ENCODE assay signal across 2 cellular contexts in the genomic region with DNA sequence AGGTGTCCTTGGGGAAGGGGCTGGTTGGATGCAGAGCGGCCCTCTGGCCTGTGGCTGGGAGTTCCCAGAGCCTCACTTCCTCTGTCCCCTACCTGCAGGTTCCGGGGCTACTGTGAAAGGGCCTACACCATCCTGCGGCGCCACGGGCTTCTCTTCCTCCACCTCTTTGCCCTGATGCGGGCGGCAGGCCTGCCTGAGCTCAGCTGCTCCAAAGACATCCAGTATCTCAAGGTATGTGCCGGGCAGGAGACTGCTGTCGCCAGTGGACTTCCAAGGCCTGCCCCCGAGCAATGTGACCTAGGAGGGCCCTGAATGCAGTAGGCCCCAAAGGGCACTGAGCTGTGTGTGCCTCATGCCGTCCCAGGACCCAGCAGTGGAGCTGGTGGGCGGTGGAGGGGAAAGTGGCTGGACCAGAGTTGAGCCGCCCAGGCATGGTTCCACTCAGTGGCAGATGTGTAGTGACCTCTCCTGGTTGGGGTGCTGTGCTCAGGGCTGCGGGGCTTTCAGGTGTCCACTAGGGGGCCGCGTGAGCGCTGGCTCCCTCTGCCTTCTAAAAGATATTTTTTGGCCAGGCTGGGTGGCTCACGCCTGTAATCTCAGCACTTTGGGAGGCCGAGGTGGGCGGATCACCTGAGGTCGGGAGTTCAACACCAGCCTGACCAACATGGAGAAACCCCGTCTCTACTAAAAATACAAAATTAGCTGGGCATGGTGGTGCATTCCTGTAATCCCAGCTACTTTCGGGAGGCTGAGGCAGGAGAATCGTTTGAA.
A peak's percentile ranks its signal among the peaks of the same experiment; 100 is the strongest.
TF ChIP-seq lines count a peak whose summit lies in the region.

No MANE protein-coding gene starts in this region.

TF ChIP-seq in IMR-90, 13 proteins besides CTCF, POLR2A, EP300 and RAD21 (continued from another document):
- TF ChIP-seq SMC3 (IDR thresholded peaks at IDR 0.05; ENCODE audit: low read depth, low read length) = peak; percentile 73

TF ChIP-seq in SK-N-SH treated with all-trans-retinoic acid at 6 μM for 48 hours, 23 proteins besides CTCF, POLR2A, EP300 and RAD21 (continued from another document):
- TF ChIP-seq, protein P1, sequence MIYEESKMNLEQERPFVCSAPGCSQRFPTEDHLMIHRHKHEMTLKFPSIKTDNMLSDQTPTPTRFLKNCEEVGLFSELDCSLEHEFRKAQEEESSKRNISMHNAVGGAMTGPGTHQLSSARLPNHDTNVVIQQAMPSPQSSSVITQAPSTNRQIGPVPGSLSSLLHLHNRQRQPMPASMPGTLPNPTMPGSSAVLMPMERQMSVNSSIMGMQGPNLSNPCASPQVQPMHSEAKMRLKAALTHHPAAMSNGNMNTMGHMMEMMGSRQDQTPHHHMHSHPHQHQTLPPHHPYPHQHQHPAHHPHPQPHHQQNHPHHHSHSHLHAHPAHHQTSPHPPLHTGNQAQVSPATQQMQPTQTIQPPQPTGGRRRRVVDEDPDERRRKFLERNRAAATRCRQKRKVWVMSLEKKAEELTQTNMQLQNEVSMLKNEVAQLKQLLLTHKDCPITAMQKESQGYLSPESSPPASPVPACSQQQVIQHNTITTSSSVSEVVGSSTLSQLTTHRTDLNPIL (CRISPR knock-in tag; IDR thresholded peaks at IDR 0.05; ENCODE audit: low read depth) = no peak
- TF ChIP-seq SNAI2 (CRISPR knock-in tag; IDR thresholded peaks at IDR 0.05) (no peak), ZNF565 (CRISPR knock-in tag; conservative IDR thresholded peaks at IDR 0.05; ENCODE audit: low read depth) (no peak), ZFP30 (CRISPR knock-in tag; IDR thresholded peaks at IDR 0.05) (no peak), BACH2 (CRISPR knock-in tag; IDR thresholded peaks at IDR 0.05; ENCODE audit: borderline replicate concordance) (no peak), ISL1 (CRISPR knock-in tag; IDR thresholded peaks at IDR 0.05) (no peak), CSDC2 (CRISPR knock-in tag; IDR thresholded peaks at IDR 0.05) (no peak)
- TF ChIP-seq, protein P2, sequence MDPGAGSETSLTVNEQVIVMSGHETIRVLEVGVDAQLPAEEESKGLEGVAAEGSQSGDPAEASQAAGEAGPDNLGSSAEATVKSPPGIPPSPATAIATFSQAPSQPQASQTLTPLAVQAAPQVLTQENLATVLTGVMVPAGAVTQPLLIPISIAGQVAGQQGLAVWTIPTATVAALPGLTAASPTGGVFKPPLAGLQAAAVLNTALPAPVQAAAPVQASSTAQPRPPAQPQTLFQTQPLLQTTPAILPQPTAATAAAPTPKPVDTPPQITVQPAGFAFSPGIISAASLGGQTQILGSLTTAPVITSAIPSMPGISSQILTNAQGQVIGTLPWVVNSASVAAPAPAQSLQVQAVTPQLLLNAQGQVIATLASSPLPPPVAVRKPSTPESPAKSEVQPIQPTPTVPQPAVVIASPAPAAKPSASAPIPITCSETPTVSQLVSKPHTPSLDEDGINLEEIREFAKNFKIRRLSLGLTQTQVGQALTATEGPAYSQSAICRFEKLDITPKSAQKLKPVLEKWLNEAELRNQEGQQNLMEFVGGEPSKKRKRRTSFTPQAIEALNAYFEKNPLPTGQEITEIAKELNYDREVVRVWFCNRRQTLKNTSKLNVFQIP (CRISPR knock-in tag; IDR thresholded peaks at IDR 0.05; ENCODE audit: borderline replicate concordance, low read depth) = no peak
TF ChIP-seq in SK-N-SH treated with all-trans-retinoic acid at 6 μM for 48 hours: peak in this region for 0.
